In genomic region chr6:75735491-75736186, GRCh38 we compare ENCODE assay signal across 9 cellular contexts. TPM values are rescaled to one million over a fixed set of nuclear protein-coding genes. Genes with fewer than 3 reads are reported as not detected.
DNase-seq lines count a peak whose midpoint lies in the region; ATAC-seq and TF ChIP-seq lines count a peak whose summit lies in the region.
"Had no signal": no experiment of that assay in that cellular context is flagged by ENCODE, and none has a peak within 500 bp of the region (broad histone marks: within the 10 kb centered on the region; RNA-seq: fewer than 3 reads in every experiment).

No MANE protein-coding gene starts in this region.

- H3K27ac ChIP-seq in epithelial cell of prostate (peak overlapping the region; percentile 28), tibial nerve (no peak overlapping the region), neural progenitor cell (no peak overlapping the region)

- H3K4me3 ChIP-seq in tibial nerve (no peak overlapping the region), neural progenitor cell (no peak overlapping the region)

- H3K9ac ChIP-seq in neural progenitor cell = no peak overlapping the region

- peak; percentile 75 for ATAC-seq in HG03457 (IDR thresholded peaks at IDR 0.05; ENCODE audit: unreplicated experiment)

- H3K4me1 ChIP-seq in tibial nerve (no peaks in the 10 kb centered on the region), neural progenitor cell (no peaks in the 10 kb centered on the region)

- H3K36me3 Mint-ChIP-seq in neural progenitor cell = no peaks in the 10 kb centered on the region

- no peaks in the 10 kb centered on the region for H4K20me1 ChIP-seq in neural progenitor cell (ENCODE audit: low read depth)

- H3K27me3 Mint-ChIP-seq in neural progenitor cell (ENCODE audit: insufficient read depth, low read depth) = peaks cover 2% of the 10 kb centered on the region

- no peak overlapping the region for H2AFZ ChIP-seq in neural progenitor cell (replicated peaks)

- H3K4me2 ChIP-seq in neural progenitor cell = no peak overlapping the region

- TF ChIP-seq POLR2A in tibial nerve (IDR thresholded peaks at IDR 0.05) = no peak

- no peak overlapping the region for H3K4me3 Mint-ChIP-seq in neural progenitor cell

- 37 to 38% methylated on average over 1 of the region's 1 CpG for WGBS in tibial nerve, 2 donors

- TF ChIP-seq CTCF in GM20000 (IDR thresholded peaks at IDR 0.05; ENCODE audit: extremely low read depth, missing control alignments) = no peak
- TF ChIP-seq CTCF in tibial nerve (IDR thresholded peaks at IDR 0.05) = no peak
- TF ChIP-seq CTCF in neural progenitor cell (IDR thresholded peaks at IDR 0.05) = no peak

- H3K27me3 ChIP-seq in tibial nerve (no peaks in the 10 kb centered on the region), neural progenitor cell (no peaks in the 10 kb centered on the region)

- H3K27ac Mint-ChIP-seq in neural progenitor cell = no peak overlapping the region

- peak; percentile 16 for DNase-seq in AG20443 (ENCODE audit: low spot score)
- DNase-seq in GM20000 (ENCODE audit: low spot score) = peak; percentile 20
- DNase-seq in epithelial cell of prostate (ENCODE audit: low read depth, low spot score) = no peak
- no peak for DNase-seq in DMS79 (lab: John Stamatoyannopoulos, UW)
- no peak for DNase-seq in tibial nerve (ENCODE audit: low spot score in 2 of 2)
- DNase-seq in neural progenitor cell (ENCODE audit: low spot score) = no peak
- DNase-seq in retina = no peak
- DNase-seq: erythroblast had no signal

- H3K9me3 Mint-ChIP-seq in neural progenitor cell = no peaks in the 10 kb centered on the region

- H3K79me2 ChIP-seq in neural progenitor cell (ENCODE audit: low read depth) = no peaks in the 10 kb centered on the region

- H3F3A ChIP-seq in neural progenitor cell (ENCODE audit: low read depth) = no peaks in the 10 kb centered on the region

- H3K9me3 ChIP-seq in tibial nerve (no peaks in the 10 kb centered on the region), neural progenitor cell (ENCODE audit: low read depth) (no peaks in the 10 kb centered on the region)

- no peak for TF ChIP-seq EP300 in tibial nerve (IDR thresholded peaks at IDR 0.05)

- H3K4me1 Mint-ChIP-seq in neural progenitor cell = no peaks in the 10 kb centered on the region

- H3K36me3 ChIP-seq in tibial nerve (no peaks in the 10 kb centered on the region), neural progenitor cell (no peaks in the 10 kb centered on the region)

RNA-seq across cellular contexts. Expression of gene MYO6, which starts 13.4 kb away (rescaled TPM):
- total RNA-seq in tibial nerve (10 to 100 TPM; 16.5 to 21.3 (median 19.2) TPM), neural progenitor cell (ENCODE audit: low replicate concordance) (16.5 and 23.0 TPM in 2 replicates)

Comparison
In these comparisons a context has a peak if more than half of its experiments do, and no peak if none do; other contexts are left out.
1. DNase-seq: peak in AG20443 (single experiment) and GM20000 (single experiment); none in epithelial cell of prostate (single experiment), DMS79 (single experiment), tibial nerve (0 of 2), neural progenitor cell (single experiment) and retina (single experiment).